In genomic region chr1:154548028-154548427, GRCh38 we compare ENCODE assay signal across 15 cellular contexts. TPM values are rescaled to one million over a fixed set of nuclear protein-coding genes. Genes with fewer than 3 reads are reported as not detected.
DNase-seq lines count a peak whose midpoint lies in the region; ATAC-seq and TF ChIP-seq lines count a peak whose summit lies in the region.
"Had no signal": no experiment of that assay in that cellular context is flagged by ENCODE, and none has a peak within 500 bp of the region (broad histone marks: within the 10 kb centered on the region; RNA-seq: fewer than 3 reads in every experiment).

No MANE protein-coding gene starts in this region.

- 53 to 54% methylated on average over 1 of the region's 1 CpG for WGBS in testis, 2 donors

- H3K27ac Mint-ChIP-seq in MCF 10A (ENCODE audit: low read depth, unreplicated experiment) = no peak overlapping the region
- H3K27ac Mint-ChIP-seq: activated CD4-positive, alpha-beta memory T cell treated with anti-CD3 and anti-CD28 coated beads, Interleukin-2, amount 10 ng/mL, durations not matched to agents 7 days and 5 days; T-helper 1 cell treated with Interleukin-12 subunit alpha and Interleukin-12 subunit beta and Interleukin-4 antibody, amounts not matched to agents 30 μg/mL and 1 μg/mL, for 36 hours had no signal

- POLR2A ChIA-PET in MCF 10A (lab: Yijun Ruan, JAX) = no interaction called here

- intact Hi-C loops in breast epithelium (cut with DNase I; ENCODE audit: low total_unique reads) (loop anchor here (5.0 kb wide), 1 partner anchor 821 kb away; the partner anchor contains the start of gene INTS3), MCF 10A (cut with micrococcal nuclease) (loop anchor here (10.0 kb wide), 1 partner anchor 363 kb away; no protein-coding TSS in a partner anchor), testis (cut with DNase I; ENCODE audit: low total_unique reads) (loop anchor here (10.0 kb wide), 1 partner anchor 63 kb away; no protein-coding TSS in a partner anchor)

- no peak overlapping the region for H3K4me3 Mint-ChIP-seq in MCF 10A (ENCODE audit: unreplicated experiment)
- H3K4me3 Mint-ChIP-seq: activated CD4-positive, alpha-beta memory T cell treated with anti-CD3 and anti-CD28 coated beads, Interleukin-2, amount 10 ng/mL, durations not matched to agents 7 days and 5 days; T-helper 1 cell treated with Interleukin-12 subunit alpha and Interleukin-12 subunit beta and Interleukin-4 antibody, amounts not matched to agents 30 μg/mL and 1 μg/mL, for 36 hours had no signal

- H3K36me3 ChIP-seq in breast epithelium (peaks cover 24% of the 10 kb centered on the region), testis (ENCODE audit: low read depth, missing control alignments) (no peaks in the 10 kb centered on the region)

- CTCF ChIA-PET in MCF 10A (lab: Yijun Ruan, JAX) = interaction anchor here (0.6 to 11.3 kb wide), 3 partner anchors 14 to 453 kb away, joined by 3 to 128 read pairs (median 5); no protein-coding TSS in a partner anchor

- H3K9me3 Mint-ChIP-seq in MCF 10A (ENCODE audit: unreplicated experiment) = no peaks in the 10 kb centered on the region
- H3K9me3 Mint-ChIP-seq: activated CD4-positive, alpha-beta memory T cell treated with anti-CD3 and anti-CD28 coated beads, Interleukin-2, amount 10 ng/mL, durations not matched to agents 7 days and 5 days; T-helper 1 cell treated with Interleukin-12 subunit alpha and Interleukin-12 subunit beta and Interleukin-4 antibody, amounts not matched to agents 30 μg/mL and 1 μg/mL, for 36 hours had no signal

- H3K27ac ChIP-seq in breast epithelium (peak overlapping the region; percentile 20 to 48), testis (peak overlapping the region in 1 of 2 donors; percentile 45)
- H3K27ac ChIP-seq: esophagus muscularis mucosa, sigmoid colon had no signal

- BruUV-seq in MCF 10A (replicated peaks; lab: Mats Ljungman, UMichigan) = no TSS peak

- H3K27me3 ChIP-seq in breast epithelium = no peaks in the 10 kb centered on the region
- H3K27me3 ChIP-seq in testis = no peaks in the 10 kb centered on the region

- TF ChIP-seq CTCF in breast epithelium (IDR thresholded peaks at IDR 0.05) = no peak
- no peak for TF ChIP-seq CTCF in MCF 10A (IDR thresholded peaks at IDR 0.05; ENCODE audit: unreplicated experiment)
- no peak for TF ChIP-seq CTCF in testis (IDR thresholded peaks at IDR 0.05)

- peaks cover 18% of the 10 kb centered on the region for H3K27me3 Mint-ChIP-seq in MCF 10A (ENCODE audit: insufficient read depth, unreplicated experiment)
- H3K27me3 Mint-ChIP-seq: activated CD4-positive, alpha-beta memory T cell treated with anti-CD3 and anti-CD28 coated beads, Interleukin-2, amount 10 ng/mL, durations not matched to agents 7 days and 5 days had no signal

- no peak for ATAC-seq in HG02610 (IDR thresholded peaks at IDR 0.05; ENCODE audit: unreplicated experiment)
- ATAC-seq: PC-3 had no signal

- no peaks in the 10 kb centered on the region for H3K9me3 ChIP-seq in breast epithelium
- H3K9me3 ChIP-seq in testis = no peaks in the 10 kb centered on the region
- H3K9me3 ChIP-seq: esophagus muscularis mucosa, sigmoid colon had no signal

- H3K4me3 ChIP-seq in breast epithelium (no peak overlapping the region), testis (no peak overlapping the region)
- H3K4me3 ChIP-seq: esophagus muscularis mucosa, sigmoid colon had no signal

- peaks cover 0 to 6% of the 10 kb centered on the region in 2 donors for H3K4me1 ChIP-seq in breast epithelium
- peaks cover 10% of the 10 kb centered on the region for H3K4me1 ChIP-seq in testis

- peaks cover 10% of the 10 kb centered on the region for H3K4me1 Mint-ChIP-seq in MCF 10A (ENCODE audit: insufficient read depth, unreplicated experiment)

- TF ChIP-seq POLR2A in breast epithelium (IDR thresholded peaks at IDR 0.05) (no peak), testis (IDR thresholded peaks at IDR 0.05) (no peak)

- DNase-seq in breast epithelium (ENCODE audit: low spot score in 2 of 2) (no peak), MCF 10A (ENCODE audit: unreplicated experiment) (no peak), testis (peak; percentile 68)
- DNase-seq: activated CD4-positive, alpha-beta memory T cell treated with anti-CD3 and anti-CD28 coated beads, Interleukin-2, amount 10 ng/mL, durations not matched to agents 7 days and 5 days; activated naive CD4-positive, alpha-beta T cell; cerebellar nuclear complex; NCI-H345; PC-3 had no signal

- H3K36me3 Mint-ChIP-seq in MCF 10A (ENCODE audit: insufficient read depth, unreplicated experiment) = peaks cover 42% of the 10 kb centered on the region

RNA-seq across cellular contexts. Expression of gene UBE2Q1, which starts 10.4 kb away (rescaled TPM):
- total RNA-seq in breast epithelium (10 to 100 TPM; 27.7 to 33.3 (median 30.2) TPM), MCF 10A (2022) (103 and 111 TPM in 2 replicates), testis (10 to 100 TPM; 63.5 to 65.2 TPM)
- 128 TPM for polyA plus RNA-seq in testis (ENCODE audit: insufficient read depth, low read depth, low replicate concordance)

RNA-seq across cellular contexts. Expression of gene CHRNB2, which starts 19.6 kb away (rescaled TPM):
- total RNA-seq in breast epithelium (1 to 10 TPM in 1 of 3 donors, under 1 TPM in 2; 0.16 to 1.3 (median 0.73) TPM), MCF 10A (2022) (0.15 and 0.21 TPM in 2 replicates), testis (1 to 10 TPM; 1.2 to 1.3 TPM)
- polyA plus RNA-seq in testis (ENCODE audit: insufficient read depth, low read depth, low replicate concordance) = 1.3 TPM
- total RNA-seq: activated CD4-positive, alpha-beta memory T cell treated with anti-CD3 and anti-CD28 coated beads, Interleukin-2, amount 10 ng/mL, durations not matched to agents 7 days and 5 days; H4; PC-3 had no signal

RNA-seq across cellular contexts. Expression of gene SHE, which starts 45.8 kb away (rescaled TPM):
- total RNA-seq in breast epithelium = 10 to 100 TPM in 2 of 3 donors, 1 to 10 TPM in 1; 6.3 to 21.3 (median 21.3) TPM
- not detected in 2 replicates for total RNA-seq in MCF 10A (2022)
- 10 to 100 TPM; 53.7 to 57.9 TPM for total RNA-seq in testis
- polyA plus RNA-seq in testis (ENCODE audit: insufficient read depth, low read depth, low replicate concordance) = 50.9 TPM
- total RNA-seq: activated CD4-positive, alpha-beta memory T cell treated with anti-CD3 and anti-CD28 coated beads, Interleukin-2, amount 10 ng/mL, durations not matched to agents 7 days and 5 days; H4; myocyte; PC-3 had no signal
- polyA plus RNA-seq: AG04450 had no signal

RNA-seq across cellular contexts. Expression of gene TDRD10, which starts 46.0 kb away (rescaled TPM):
- total RNA-seq in breast epithelium (1 to 10 TPM; 2.9 to 5.6 (median 5.6) TPM), MCF 10A (2022) (not detected in 2 replicates), testis (10 to 100 TPM; 50.9 to 60.3 TPM)
- 123 TPM for polyA plus RNA-seq in testis (ENCODE audit: insufficient read depth, low read depth, low replicate concordance)
- total RNA-seq: activated CD4-positive, alpha-beta memory T cell treated with anti-CD3 and anti-CD28 coated beads, Interleukin-2, amount 10 ng/mL, durations not matched to agents 7 days and 5 days; H4; myocyte; PC-3 had no signal
- polyA plus RNA-seq: AG04450 had no signal

RNA-seq across cellular contexts. Expression of gene ADAR, which starts 60.0 kb away (rescaled TPM):
- 100 to 1,000 TPM in 2 of 3 donors, 10 to 100 TPM in 1; 71.4 to 115 (median 104) TPM for total RNA-seq in breast epithelium
- 168 and 196 TPM in 2 replicates for total RNA-seq in MCF 10A (2022)
- total RNA-seq in testis = 100 to 1,000 TPM; 168 to 181 TPM
- 94.4 TPM for polyA plus RNA-seq in testis (ENCODE audit: insufficient read depth, low read depth, low replicate concordance)
